ENCODE assay signal across 35 cellular contexts in the genomic region with DNA sequence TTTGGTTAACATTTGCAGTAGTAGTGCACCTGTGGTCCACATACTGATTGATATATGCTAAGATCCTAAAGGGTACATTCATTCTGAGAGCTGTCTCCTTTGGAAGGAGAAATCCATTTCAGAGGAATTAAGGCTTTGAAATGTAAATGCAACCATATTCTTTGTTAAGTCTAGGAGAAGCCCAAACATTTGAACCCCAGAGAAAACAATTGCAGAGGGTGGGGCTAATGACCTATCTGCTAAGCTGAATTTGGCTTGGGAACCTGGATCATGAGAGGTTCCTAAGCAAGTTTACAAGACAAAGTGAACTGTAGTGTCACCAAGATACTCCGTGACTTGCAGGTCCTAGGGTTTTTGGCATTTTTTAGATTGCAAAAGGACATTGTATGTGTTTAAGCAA.
"Had no signal": no experiment of that assay in that cellular context is flagged by ENCODE, and none has a peak within 500 bp of the region (broad histone marks: within the 10 kb centered on the region; RNA-seq: fewer than 3 reads in every experiment).

No MANE protein-coding gene starts in this region.

- ATAC-seq: activated CD4-positive, alpha-beta T cell treated with anti-CD3 and anti-CD28 coated beads for 36 hours; activated naive CD8-positive, alpha-beta T cell treated with anti-CD3 and anti-CD28 coated beads, Interleukin-2, amount 50 U/mL, for 24 hours; activated T-cell treated with anti-CD3 and anti-CD28 coated beads, Interleukin-2, amount 50 U/mL, for 72 hours; effector memory CD8-positive, alpha-beta T cell; foreskin keratinocyte; gastrocnemius medialis; heart left ventricle had no signal

- H3K4me3 Mint-ChIP-seq: activated CD4-positive, alpha-beta memory T cell treated with anti-CD3 and anti-CD28 coated beads, Interleukin-2, amount 10 ng/mL, durations not matched to agents 7 days and 5 days; activated CD4-positive, alpha-beta T cell treated with anti-CD3 and anti-CD28 coated beads for 36 hours; activated CD4-positive, alpha-beta T cell treated with anti-CD3 and anti-CD28 coated beads, Interleukin-2, amount 10 ng/mL, durations not matched to agents 7 days and 5 days; activated naive CD4-positive, alpha-beta T cell treated with anti-CD3 and anti-CD28 coated beads, Interleukin-2, amount 50 U/mL, for 24 hours; activated naive CD8-positive, alpha-beta T cell treated with anti-CD3 and anti-CD28 coated beads for 36 hours; activated naive CD8-positive, alpha-beta T cell treated with anti-CD3 and anti-CD28 coated beads, Interleukin-2, amount 50 U/mL, for 24 hours; activated T-cell treated with anti-CD3 and anti-CD28 coated beads, Interleukin-2, amount 50 U/mL, for 24 hours; activated T-cell treated with anti-CD3 and anti-CD28 coated beads, Interleukin-2, amount 50 U/mL, for 72 hours; brain; central memory CD8-positive, alpha-beta T cell; dendritic cell treated with granulocyte-macrophage colony-stimulating factor and Interleukin-4, amounts not matched to agents 40 ng/mL and 50 ng/mL, for 4 days; effector memory CD8-positive, alpha-beta T cell had no signal

- H3K36me3 ChIP-seq: adrenal gland, breast epithelium, cardiac muscle cell, esophagus muscularis mucosa, gastrocnemius medialis, heart left ventricle had no signal

- H3K27me3 Mint-ChIP-seq: activated CD4-positive, alpha-beta memory T cell treated with anti-CD3 and anti-CD28 coated beads, Interleukin-2, amount 10 ng/mL, durations not matched to agents 7 days and 5 days; activated CD4-positive, alpha-beta T cell treated with anti-CD3 and anti-CD28 coated beads for 36 hours; activated CD4-positive, alpha-beta T cell treated with anti-CD3 and anti-CD28 coated beads, Interleukin-2, amount 10 ng/mL, durations not matched to agents 7 days and 5 days; activated naive CD4-positive, alpha-beta T cell treated with anti-CD3 and anti-CD28 coated beads, Interleukin-2, amount 50 U/mL, for 24 hours; activated naive CD8-positive, alpha-beta T cell treated with anti-CD3 and anti-CD28 coated beads for 36 hours; activated naive CD8-positive, alpha-beta T cell treated with anti-CD3 and anti-CD28 coated beads, Interleukin-2, amount 50 U/mL, for 24 hours; central memory CD8-positive, alpha-beta T cell; dendritic cell treated with granulocyte-macrophage colony-stimulating factor and Interleukin-4, amounts not matched to agents 40 ng/mL and 50 ng/mL, for 4 days; effector memory CD8-positive, alpha-beta T cell had no signal

- H3K27ac Mint-ChIP-seq: activated CD4-positive, alpha-beta memory T cell treated with anti-CD3 and anti-CD28 coated beads, Interleukin-2, amount 10 ng/mL, durations not matched to agents 7 days and 5 days; activated CD4-positive, alpha-beta T cell treated with anti-CD3 and anti-CD28 coated beads for 36 hours; activated CD4-positive, alpha-beta T cell treated with anti-CD3 and anti-CD28 coated beads, Interleukin-2, amount 10 ng/mL, durations not matched to agents 7 days and 5 days; activated naive CD4-positive, alpha-beta T cell treated with anti-CD3 and anti-CD28 coated beads, Interleukin-2, amount 50 U/mL, for 24 hours; activated naive CD8-positive, alpha-beta T cell treated with anti-CD3 and anti-CD28 coated beads for 36 hours; activated naive CD8-positive, alpha-beta T cell treated with anti-CD3 and anti-CD28 coated beads, Interleukin-2, amount 50 U/mL, for 24 hours; activated T-cell treated with anti-CD3 and anti-CD28 coated beads, Interleukin-2, amount 50 U/mL, for 24 hours; activated T-cell treated with anti-CD3 and anti-CD28 coated beads, Interleukin-2, amount 50 U/mL, for 72 hours; brain; dendritic cell treated with granulocyte-macrophage colony-stimulating factor and Interleukin-4, amounts not matched to agents 40 ng/mL and 50 ng/mL, for 4 days; effector memory CD8-positive, alpha-beta T cell had no signal

- H3K4me1 ChIP-seq: adrenal gland, breast epithelium, esophagus muscularis mucosa, foreskin keratinocyte, gastrocnemius medialis, heart left ventricle had no signal

- H3K4me1 Mint-ChIP-seq: activated CD4-positive, alpha-beta memory T cell treated with anti-CD3 and anti-CD28 coated beads, Interleukin-2, amount 10 ng/mL, durations not matched to agents 7 days and 5 days; activated CD4-positive, alpha-beta T cell treated with anti-CD3 and anti-CD28 coated beads for 36 hours; activated CD4-positive, alpha-beta T cell treated with anti-CD3 and anti-CD28 coated beads, Interleukin-2, amount 10 ng/mL, durations not matched to agents 7 days and 5 days; activated naive CD4-positive, alpha-beta T cell treated with anti-CD3 and anti-CD28 coated beads, Interleukin-2, amount 50 U/mL, for 24 hours; activated naive CD8-positive, alpha-beta T cell treated with anti-CD3 and anti-CD28 coated beads for 36 hours; activated naive CD8-positive, alpha-beta T cell treated with anti-CD3 and anti-CD28 coated beads, Interleukin-2, amount 50 U/mL, for 24 hours; brain; central memory CD8-positive, alpha-beta T cell had no signal

- H3K36me3 Mint-ChIP-seq: activated naive CD4-positive, alpha-beta T cell treated with anti-CD3 and anti-CD28 coated beads, Interleukin-2, amount 50 U/mL, for 24 hours; activated naive CD8-positive, alpha-beta T cell treated with anti-CD3 and anti-CD28 coated beads for 36 hours; brain had no signal

- H3K27me3 ChIP-seq: cardiac muscle cell, esophagus muscularis mucosa, foreskin keratinocyte, gastrocnemius medialis had no signal

- H3K27ac ChIP-seq: adrenal gland, breast epithelium, cardiac muscle cell, coronary artery, esophagus muscularis mucosa, foreskin keratinocyte, gastrocnemius medialis, heart left ventricle had no signal

- H3K9me3 ChIP-seq: adrenal gland, breast epithelium, esophagus muscularis mucosa, gastrocnemius medialis, heart left ventricle had no signal

- H3K9me3 Mint-ChIP-seq: activated CD4-positive, alpha-beta memory T cell treated with anti-CD3 and anti-CD28 coated beads, Interleukin-2, amount 10 ng/mL, durations not matched to agents 7 days and 5 days; activated CD4-positive, alpha-beta T cell treated with anti-CD3 and anti-CD28 coated beads, Interleukin-2, amount 10 ng/mL, durations not matched to agents 7 days and 5 days; activated naive CD4-positive, alpha-beta T cell treated with anti-CD3 and anti-CD28 coated beads, Interleukin-2, amount 50 U/mL, for 24 hours; activated naive CD8-positive, alpha-beta T cell treated with anti-CD3 and anti-CD28 coated beads for 36 hours; activated naive CD8-positive, alpha-beta T cell treated with anti-CD3 and anti-CD28 coated beads, Interleukin-2, amount 50 U/mL, for 24 hours; activated T-cell treated with anti-CD3 and anti-CD28 coated beads, Interleukin-2, amount 50 U/mL, for 24 hours; activated T-cell treated with anti-CD3 and anti-CD28 coated beads, Interleukin-2, amount 50 U/mL, for 72 hours; central memory CD8-positive, alpha-beta T cell; dendritic cell treated with granulocyte-macrophage colony-stimulating factor and Interleukin-4, amounts not matched to agents 40 ng/mL and 50 ng/mL, for 4 days; effector memory CD8-positive, alpha-beta T cell had no signal

- H3K4me3 ChIP-seq: adrenal gland, breast epithelium, cardiac muscle cell, coronary artery, esophagus muscularis mucosa, gastrocnemius medialis, heart left ventricle had no signal

- DNase-seq: activated CD4-positive, alpha-beta memory T cell treated with anti-CD3 and anti-CD28 coated beads, Interleukin-2, amount 10 ng/mL, durations not matched to agents 7 days and 5 days; activated CD4-positive, alpha-beta T cell treated with anti-CD3 and anti-CD28 coated beads for 36 hours; activated CD4-positive, alpha-beta T cell treated with anti-CD3 and anti-CD28 coated beads, Interleukin-2, amount 10 ng/mL, durations not matched to agents 7 days and 5 days; activated CD4-positive, alpha-beta T cell treated with anti-CD3 and anti-CD28 coated beads, Interleukin-2, amount 50 U/mL, for 4 hours; activated CD4-positive, CD25-positive, alpha-beta regulatory T cell; activated CD4-positive, CD25-positive, alpha-beta regulatory T cell treated with anti-CD3 and anti-CD28 coated beads, Interleukin-2, amount 50 U/mL, for 72 hours; activated CD8-positive, alpha-beta memory T cell treated with anti-CD3 and anti-CD28 coated beads, Interleukin-2, amount 50 U/mL, for 48 hours; activated effector memory CD4-positive, alpha-beta T cell treated with Interleukin-2 at 50 U/mL for 16 hours; activated gamma-delta T cell treated with Interleukin-2 at 50 U/mL for 16 hours; activated naive CD4-positive, alpha-beta T cell treated with Interleukin-2 at 50 U/mL for 16 hours; activated naive CD8-positive, alpha-beta T cell treated with anti-CD3 and anti-CD28 coated beads for 36 hours; activated naive CD8-positive, alpha-beta T cell treated with anti-CD3 and anti-CD28 coated beads, Interleukin-2, amount 50 U/mL, for 24 hours; activated T-cell treated with anti-CD3 and anti-CD28 coated beads for 4 hours; activated T-cell treated with anti-CD3 and anti-CD28 coated beads, Interleukin-2, amount 50 U/mL, for 24 hours; activated T-cell treated with anti-CD3 and anti-CD28 coated beads, Interleukin-2, amount 50 U/mL, for 72 hours; adrenal gland; amygdala; aorta; effector CD4-positive, alpha-beta T cell; effector memory CD8-positive, alpha-beta T cell; erythroblast; foreskin keratinocyte; gastrocnemius medialis; glutamatergic neuron; heart left ventricle; T-helper 1 cell; T-helper 2 cell had no signal
